In the genomic region with DNA sequence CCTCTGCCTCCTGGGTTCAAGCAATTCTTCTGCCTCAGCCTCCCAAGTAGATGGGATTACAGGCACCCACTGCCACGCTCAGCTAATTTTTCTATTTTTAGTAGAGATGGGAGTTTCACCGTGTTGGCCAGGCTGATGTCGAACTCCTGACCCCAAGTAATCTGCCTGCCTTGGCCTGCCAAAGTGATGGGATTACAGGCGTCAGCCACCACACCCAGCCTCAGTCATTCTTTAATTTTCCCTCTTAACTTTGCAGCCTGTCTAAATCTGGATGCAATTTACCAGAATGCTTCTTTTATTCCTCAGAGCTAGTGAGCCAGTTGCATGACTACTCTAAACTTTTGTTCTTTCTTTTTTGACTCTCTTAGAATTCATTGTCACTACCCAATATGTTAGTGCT, we compare ENCODE assay signal across 26 cellular contexts.
"Had no signal": no experiment of that assay in that cellular context is flagged by ENCODE, and none has a peak within 500 bp of the region (broad histone marks: within the 10 kb centered on the region; RNA-seq: fewer than 3 reads in every experiment).

No MANE protein-coding gene starts in this region.

- H3K4me3 ChIP-seq: cardiac muscle cell, MG63, Peyer's patch had no signal

- H3K27ac ChIP-seq: cardiac muscle cell, Peyer's patch had no signal

- ATAC-seq: activated CD8-positive, alpha-beta T cell treated with anti-CD3 and anti-CD28 coated beads for 36 hours; activated naive CD8-positive, alpha-beta T cell treated with anti-CD3 and anti-CD28 coated beads, Interleukin-2, amount 50 U/mL, for 24 hours; PC-3 had no signal

- H3K36me3 ChIP-seq: cardiac muscle cell, MG63, Peyer's patch had no signal

- H3K27me3 ChIP-seq: cardiac muscle cell, MG63, Peyer's patch had no signal

- H3K4me1 ChIP-seq: Peyer's patch had no signal

- DNase-seq: activated CD4-positive, alpha-beta T cell treated with anti-CD3 and anti-CD28 coated beads, Interleukin-2, amount 10 ng/mL, durations not matched to agents 24 days and 14 days; activated CD4-positive, alpha-beta T cell treated with anti-CD3 and anti-CD28 coated beads, Interleukin-2, amount 50 U/mL, for 4 hours; activated CD8-positive, alpha-beta T cell treated with anti-CD3 and anti-CD28 coated beads for 36 hours; activated naive CD4-positive, alpha-beta T cell treated with anti-CD3 and anti-CD28 coated beads, Interleukin-2, amount 10 ng/mL, durations not matched to agents 7 days and 5 days; activated naive CD8-positive, alpha-beta T cell treated with anti-CD3 and anti-CD28 coated beads, Interleukin-2, amount 50 U/mL, for 24 hours; activated T-cell treated with anti-CD3 and anti-CD28 coated beads, Interleukin-2, amount 50 U/mL, for 24 hours; amniotic stem cell; Kasumi-1; KG1; MG63; NCI-H1048; NCI-H1105 treated with DMSO at 0.1 percent for 48 hours; NCI-H1436 treated with DMSO at 0.1 percent for 48 hours; NCI-H1694 treated with DMSO at 0.1 percent for 48 hours; NCI-H2029; NCI-H345; NCI-H524 treated with DMSO at 0.1 percent for 48 hours; NK-92 treated with Interleukin-12 subunit alpha and Interleukin-12 subunit beta, amount 100 ng/mL, for 24 hours; PC-3; Peyer's patch; RPMI8226; SW 1271; T-helper 1 cell; T-helper 2 cell; T-helper 9 cell had no signal

- H3K9me3 ChIP-seq: Peyer's patch had no signal
